Comparison of ENCODE assay signal across 8 cellular contexts in genomic region chr5:141878771-141879759, GRCh38. TPM values are rescaled to one million over a fixed set of nuclear protein-coding genes. Genes with fewer than 3 reads are reported as not detected.
DNase-seq lines count a peak whose midpoint lies in the region; ATAC-seq and TF ChIP-seq lines count a peak whose summit lies in the region.

No MANE protein-coding gene starts in this region.

- peaks cover 41% of the 10 kb centered on the region for H3K79me2 ChIP-seq in mammary epithelial cell (ENCODE audit: insufficient read depth, low read length)

- CTCF ChIA-PET in mammary epithelial cell (lab: Charles Lee; ENCODE audit: low non-redundant PET), result interaction anchor here (0.6 to 1.8 kb wide), 11 partner anchors 22 to 194 kb away, joined by 3 to 15 read pairs (median 7); partner anchors contain the start of gene RNF14

- H3K4me1 ChIP-seq in mammary epithelial cell (ENCODE audit: insufficient read depth, low read length), result peaks cover 26% of the 10 kb centered on the region

- peak overlapping the region; percentile 88 for H3K4me2 ChIP-seq in mammary epithelial cell (ENCODE audit: insufficient read depth, low read depth, low read length)

- H3K9me3 ChIP-seq in WERI-Rb-1 (ENCODE audit: severe bottlenecking), result no peaks in the 10 kb centered on the region
- no peaks in the 10 kb centered on the region for H3K9me3 ChIP-seq in mammary epithelial cell (replicated peaks; ENCODE audit: insufficient read depth, low read length)

- H2AFZ ChIP-seq in mammary epithelial cell (ENCODE audit: low read depth, low read length), result peak overlapping the region; percentile 84

- TF ChIP-seq CTCF in WERI-Rb-1 (IDR thresholded peaks at IDR 0.05; ENCODE audit: low read depth, low read length), result peak; percentile 96
- TF ChIP-seq CTCF in mammary epithelial cell (conservative IDR thresholded peaks at IDR 0.05 in 1 of 2, IDR thresholded peaks at IDR 0.05 in 1 of 2; ENCODE audit: extremely low read depth in 1 of 2, insufficient read depth in 1 of 2, low read depth in 1 of 2, low read length in 2 of 2), result peak; percentile 98 to 99

- 1% methylated on average over 35 of the region's 41 CpGs for WGBS in mammary epithelial cell (ENCODE audit: low coverage, missing lambda C conversion rate)

- in situ Hi-C loops in mammary epithelial cell (cut with MboI; ENCODE audit: low sequenced_read_pairs in 2 of 2), result no loop called here

- no peak overlapping the region for H3K9ac ChIP-seq in mammary epithelial cell (ENCODE audit: insufficient read depth, low read length)

- peak; percentile 89 for ATAC-seq in GM18519 (IDR thresholded peaks at IDR 0.05; ENCODE audit: low FRiP score, unreplicated experiment)
- ATAC-seq in HG03097 (IDR thresholded peaks at IDR 0.05; ENCODE audit: low FRiP score, unreplicated experiment), result peak; percentile 72

- peaks cover 38% of the 10 kb centered on the region for H3K27me3 ChIP-seq in WERI-Rb-1 (ENCODE audit: insufficient read depth, low read depth, severe bottlenecking)
- peaks cover 12% of the 10 kb centered on the region for H3K27me3 ChIP-seq in mammary epithelial cell (ENCODE audit: insufficient read depth, low read length)

- H3K4me3 ChIP-seq in WERI-Rb-1 (ENCODE audit: low read depth, low read length) (peak overlapping the region; percentile 50), mammary epithelial cell (replicated peaks in 1 of 3; ENCODE audit: insufficient read depth in 1 of 3, low read depth in 2 of 3, low read length in 3 of 3) (peak overlapping the region; percentile 50 to 58 (median 53)), skin epidermis (peak overlapping the region; percentile 29 to 63 (median 53))

- no peak overlapping the region for H3K27ac ChIP-seq in WERI-Rb-1
- H3K27ac ChIP-seq in mammary epithelial cell (ENCODE audit: insufficient read depth, low read depth, low read length), result no peak overlapping the region
- H3K27ac ChIP-seq in skin epidermis, result peak overlapping the region in 13 of 21 experiments; percentile 1 to 92 (median 63)

- intact Hi-C loops in mammary epithelial cell (cut with micrococcal nuclease), result loop anchor here (1.0 to 2.0 kb wide), 7 partner anchors 30 to 214 kb away; no protein-coding TSS in a partner anchor

- BruUV-seq in mammary epithelial cell (replicated peaks; lab: Mats Ljungman, UMichigan), result no TSS peak

- H4K20me1 ChIP-seq in mammary epithelial cell (ENCODE audit: insufficient read depth, low read length), result no peaks in the 10 kb centered on the region

- no peaks in the 10 kb centered on the region for H3K36me3 ChIP-seq in WERI-Rb-1
- H3K36me3 ChIP-seq in mammary epithelial cell (ENCODE audit: insufficient read depth, low read length), result no peaks in the 10 kb centered on the region

- dilution Hi-C loops in mammary epithelial cell (cut with HindIII; ENCODE audit: low sequenced_read_pairs), result no loop called here

- peak; percentile 87 for DNase-seq in A172 (ENCODE audit: low spot score)
- DNase-seq in NCI-H2196 (lab: John Stamatoyannopoulos, UW; ENCODE audit: unreplicated experiment), result peak; percentile 97
- peak; percentile 88 for DNase-seq in WERI-Rb-1
- DNase-seq in mammary epithelial cell, result peak; percentile 90
- DNase-seq in iPS-NIHi7 (ENCODE audit: extremely low spot score), result peak; percentile 52

RNA-seq across cellular contexts. Expression of gene PCDH1, which starts 0.9 kb away (rescaled TPM):
- total RNA-seq in A172 (2014; rRNA removed; shearing (Covaris generic)), result 7.2 and 7.4 TPM in 2 replicates
- 10 to 100 TPM; 41.7 to 41.8 TPM for total RNA-seq in mammary epithelial cell
- 41.7 TPM for polyA plus RNA-seq in mammary epithelial cell
- polyA minus RNA-seq in mammary epithelial cell, result 130 TPM

RNA-seq across cellular contexts. Expression of gene DELE1, which starts 44.6 kb away (rescaled TPM):
- total RNA-seq in A172 (2014; rRNA removed; shearing (Covaris generic)), result 18.2 and 37.0 TPM in 2 replicates
- total RNA-seq in mammary epithelial cell, result 10 to 100 TPM; 39.5 to 51.4 TPM
- polyA plus RNA-seq in mammary epithelial cell, result 39.8 TPM
- 37.7 TPM for polyA minus RNA-seq in mammary epithelial cell

Comparison
In these comparisons a context has a peak if more than half of its experiments do, and no peak if none do; other contexts are left out.
1. H3K27ac ChIP-seq: peak in skin epidermis (13 of 21); none in WERI-Rb-1 (single experiment) and mammary epithelial cell (single experiment).
2. Peak in every context shown above with its lines, with median percentiles within 50 percentile points of each other: DNase-seq and H3K4me3 ChIP-seq.